8 cellular contexts compared by ENCODE assay signal in genomic region chr20:62066339-62066982, GRCh38. TPM values are rescaled to one million over a fixed set of nuclear protein-coding genes. Genes with fewer than 3 reads are reported as not detected.
A peak's percentile ranks its signal among the peaks of the same experiment; 100 is the strongest.
DNase-seq lines count a peak whose midpoint lies in the region; ATAC-seq and TF ChIP-seq lines count a peak whose summit lies in the region.

No MANE protein-coding gene starts in this region.

- peak; percentile 29 for ATAC-seq in GM21447 (IDR thresholded peaks at IDR 0.05; ENCODE audit: unreplicated experiment)

- H3K4me1 ChIP-seq in sigmoid colon = peaks cover 0 to 59% (median 49%) of the 10 kb centered on the region in 4 donors

- no peak for TF ChIP-seq CTCF in astrocyte of the spinal cord (IDR thresholded peaks at IDR 0.05; ENCODE audit: low read depth, low read length)
- TF ChIP-seq CTCF in sigmoid colon (IDR thresholded peaks at IDR 0.05) = no peak

- H3K27ac ChIP-seq in sigmoid colon = peak overlapping the region; percentile 85 to 91 (median 88)

- in situ Hi-C loops in astrocyte of the spinal cord (cut with HindIII; ENCODE audit: low sequenced_read_pairs) = no loop called here

- no peaks in the 10 kb centered on the region for H3K9me3 ChIP-seq in sigmoid colon

- DNase-seq in DMS114 treated with DMSO at 0.1 percent for 48 hours (lab: John Stamatoyannopoulos, UW; ENCODE audit: unreplicated experiment) (peak; percentile 22), HuH-7.5 (ENCODE audit: low spot score) (peak; percentile 83), SHP77 (lab: John Stamatoyannopoulos, UW) (peak; percentile 73 to 83), astrocyte of the spinal cord (ENCODE audit: low read depth, low spot score) (peak; percentile 44), sigmoid colon (no peak)
- DNase-seq in activated effector memory CD4-positive, alpha-beta T cell treated with Interleukin-2 at 50 U/mL for 16 hours = no peak

- TF ChIP-seq POLR2A in sigmoid colon (IDR thresholded peaks at IDR 0.05) = no peak

- no peaks in the 10 kb centered on the region for H3K36me3 ChIP-seq in sigmoid colon

- H3K27me3 ChIP-seq in sigmoid colon = no peaks in the 10 kb centered on the region

- no peak for TF ChIP-seq EP300 in sigmoid colon (IDR thresholded peaks at IDR 0.05)

- WGBS in sigmoid colon, 2 donors = 1% methylated on average over 47 of the region's 47 CpGs

- intact Hi-C loops in sigmoid colon (cut with DNase I) = loop anchor here (1.0 to 5.0 kb wide), 3 partner anchors 55 to 116 kb away; partner anchors contain the start of genes MTG2, PSMA7 and SS18L1

- H3K4me3 ChIP-seq in astrocyte of the spinal cord (ENCODE audit: low read depth, low read length) = peak overlapping the region; percentile 58
- H3K4me3 ChIP-seq in iPS-11a (ENCODE audit: low read depth, low read length) = peak overlapping the region; percentile 51
- H3K4me3 ChIP-seq in sigmoid colon = peak overlapping the region; percentile 51 to 73 (median 72)

RNA-seq across cellular contexts. Expression of gene TAF4, which starts 0.8 kb away (rescaled TPM):
- 10 to 100 TPM in 2 of 4 donors, 1 to 10 TPM in 2; 8.0 to 13.3 (median 10.9) TPM for total RNA-seq in sigmoid colon
- 10 to 100 TPM in 1 of 3 donors, 1 to 10 TPM in 2; 3.6 to 10.3 (median 6.5) TPM for polyA plus RNA-seq in sigmoid colon

RNA-seq across cellular contexts. Expression of gene LSM14B, which starts 55.8 kb away (rescaled TPM):
- 10 to 100 TPM; 20.8 to 28.5 (median 23.6) TPM for total RNA-seq in sigmoid colon
- 10 to 100 TPM; 16.9 to 25.8 (median 21.6) TPM for polyA plus RNA-seq in sigmoid colon

Comparison
In these comparisons a context has a peak if more than half of its experiments do, and no peak if none do; other contexts are left out.
1. DNase-seq: peak in DMS114 treated with DMSO at 0.1 percent for 48 hours (single experiment), HuH-7.5 (single experiment), SHP77 (2 of 2) and astrocyte of the spinal cord (single experiment); none in sigmoid colon (single experiment) and activated effector memory CD4-positive, alpha-beta T cell treated with Interleukin-2 at 50 U/mL for 16 hours (single experiment).
2. Peak in every context shown above with its lines, with median percentiles within 50 percentile points of each other: H3K4me3 ChIP-seq.